In the genomic region with DNA sequence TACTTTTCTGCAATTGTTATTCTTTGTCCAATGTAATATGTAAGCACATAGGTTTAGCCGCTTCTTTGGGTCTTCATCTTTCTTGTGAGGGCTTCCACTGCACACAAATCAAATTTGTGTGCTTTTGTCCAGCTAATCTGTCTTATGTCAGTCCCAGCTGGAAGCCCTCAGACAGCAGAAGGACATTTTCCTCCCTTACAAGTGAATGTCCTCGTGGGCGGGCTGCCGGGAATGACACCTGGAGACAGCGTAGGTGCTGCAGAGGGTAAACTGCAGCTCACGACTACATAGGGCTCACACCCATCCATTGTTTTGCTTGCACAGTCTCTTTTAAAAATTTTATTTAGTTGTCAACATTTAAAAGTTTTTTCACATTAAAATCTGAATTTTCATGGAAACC, we compare ENCODE assay signal across 20 cellular contexts. TPM values are rescaled to one million over a fixed set of nuclear protein-coding genes. Genes with fewer than 3 reads are reported as not detected.
DNase-seq lines count a peak whose midpoint lies in the region; ATAC-seq and TF ChIP-seq lines count a peak whose summit lies in the region.
"Had no signal": no experiment of that assay in that cellular context is flagged by ENCODE, and none has a peak within 500 bp of the region (broad histone marks: within the 10 kb centered on the region; RNA-seq: fewer than 3 reads in every experiment).

No MANE protein-coding gene starts in this region.

- no peaks in the 10 kb centered on the region for H3K36me3 ChIP-seq in body of pancreas (replicated peaks in 1 of 2; ENCODE audit: insufficient read depth in 1 of 2, low read depth in 2 of 2)
- H3K36me3 ChIP-seq: HAP-1, Peyer's patch, SJCRH30 had no signal

- peaks cover 14% of the 10 kb centered on the region for H3K9me3 Mint-ChIP-seq in nephron

- 63 to 86% methylated on average over 6 of the region's 6 CpGs for WGBS in body of pancreas, 2 donors

- CTCF ChIA-PET in RWPE1 (lab: Yijun Ruan, JAX), result interaction anchor here (0.5 to 0.7 kb wide), 2 partner anchors 224 to 278 kb away, joined by 3 read pairs; no protein-coding TSS in a partner anchor

- no peak overlapping the region for H3K4me3 ChIP-seq in body of pancreas
- H3K4me3 ChIP-seq: GM23248, HAP-1, Peyer's patch, SJCRH30 had no signal

- peak overlapping the region in 2 of 3 experiments; percentile 53 to 86 for H3K27ac Mint-ChIP-seq in nephron
- H3K27ac Mint-ChIP-seq: CD14-positive monocyte had no signal

- TF ChIP-seq CTCF in RWPE1 (conservative IDR thresholded peaks at IDR 0.05; ENCODE audit: low read depth) (no peak), nephron (IDR thresholded peaks at IDR 0.05; ENCODE audit: unreplicated experiment in 3 of 3) (no peak), body of pancreas (IDR thresholded peaks at IDR 0.05) (no peak)

- peaks cover 20% of the 10 kb centered on the region for H3K4me1 Mint-ChIP-seq in nephron

- POLR2A ChIA-PET in RWPE1 (lab: Yijun Ruan, JAX; ENCODE audit: low non-redundant PET), result no interaction called here

- no peak for TF ChIP-seq POLR2A in body of pancreas (IDR thresholded peaks at IDR 0.05)

- H3K9me3 ChIP-seq in body of pancreas, result no peaks in the 10 kb centered on the region
- H3K9me3 ChIP-seq: HAP-1, Peyer's patch, SJCRH30 had no signal

- H3K27me3 Mint-ChIP-seq in nephron (ENCODE audit: low read depth), result peaks cover 12% of the 10 kb centered on the region

- no peak for ATAC-seq in GM18502 (IDR thresholded peaks at IDR 0.05; ENCODE audit: poor library complexity, unreplicated experiment)
- ATAC-seq in body of pancreas, result no peak

- DNase-seq in NCI-H1417 (lab: John Stamatoyannopoulos, UW) (peak; percentile 4 to 84 (median 65)), NCI-H1417 treated with DMSO at 0.1 percent for 48 hours (lab: John Stamatoyannopoulos, UW) (no peak), DMS53 treated with DMSO at 0.1 percent for 48 hours (lab: John Stamatoyannopoulos, UW; ENCODE audit: unreplicated experiment) (peak; percentile 47), RWPE1 (ENCODE audit: low spot score) (no peak), AG08395 (ENCODE audit: low spot score) (no peak), body of pancreas (no peak)
- DNase-seq: 8988T; AML-193; DND-41; GM23248; NK-92 treated with Interleukin-12 subunit alpha and Interleukin-12 subunit beta, amount 100 ng/mL, for 24 hours; Peyer's patch; SJCRH30; T-helper 1 cell had no signal

- peak overlapping the region in 1 of 3 experiments; percentile 28 for H3K4me3 Mint-ChIP-seq in nephron
- H3K4me3 Mint-ChIP-seq: CD14-positive monocyte had no signal

- H3K27me3 ChIP-seq in body of pancreas, result no peaks in the 10 kb centered on the region
- H3K27me3 ChIP-seq: Peyer's patch, SJCRH30 had no signal

- no peaks in the 10 kb centered on the region for H3K4me1 ChIP-seq in body of pancreas
- H3K4me1 ChIP-seq: HAP-1, Peyer's patch, SJCRH30 had no signal

- no peaks in the 10 kb centered on the region for H3K36me3 Mint-ChIP-seq in nephron (ENCODE audit: low read depth)
- H3K36me3 Mint-ChIP-seq: CD14-positive monocyte, IgD-negative memory B cell had no signal

- intact Hi-C loops in body of pancreas (cut with DNase I), result no loop called here

- H3K27ac ChIP-seq in RWPE1, result peak overlapping the region; percentile 30
- H3K27ac ChIP-seq in body of pancreas, result no peak overlapping the region
- H3K27ac ChIP-seq: GM23248, Peyer's patch, SJCRH30 had no signal

RNA-seq across cellular contexts. Expression of a gene that starts 24.6 kb away (rescaled TPM):
- total RNA-seq in body of pancreas, result under 1 TPM; 0.26 to 0.33 TPM
- total RNA-seq: NCI-H460, SJCRH30 had no signal

RNA-seq across cellular contexts. Expression of a gene that starts 49.3 kb away (rescaled TPM):
- under 1 TPM in 1 of 2 donors, not detected in 1; 0.78 TPM for total RNA-seq in body of pancreas
- total RNA-seq: Peyer's patch had no signal

Comparison
In these comparisons a context has a peak if more than half of its experiments do, and no peak if none do; other contexts are left out.
1. DNase-seq: peak in NCI-H1417 (3 of 3) and DMS53 treated with DMSO at 0.1 percent for 48 hours (single experiment); none in NCI-H1417 treated with DMSO at 0.1 percent for 48 hours (single experiment), RWPE1 (single experiment), AG08395 (single experiment) and body of pancreas (0 of 4).